In genomic region chr17:63474914-63475460, GRCh38 we compare ENCODE assay signal across 1 cellular context.
TF ChIP-seq lines count a peak whose summit lies in the region.

No MANE protein-coding gene starts in this region.

TF ChIP-seq in GM23338, 12 proteins besides CTCF, POLR2A, EP300 and RAD21 (continued from another document):
- TF ChIP-seq ZNF462 (CRISPR knock-in tag; IDR thresholded peaks at IDR 0.05), result no peak
- TF ChIP-seq NANOG (IDR thresholded peaks at IDR 0.05; ENCODE audit: borderline replicate concordance), result no peak
- TF ChIP-seq JUNB (IDR thresholded peaks at IDR 0.05; ENCODE audit: unreplicated experiment), result no peak
- TF ChIP-seq STAT1 (IDR thresholded peaks at IDR 0.05; ENCODE audit: unreplicated experiment), result no peak
